Comparison of ENCODE assay signal across 13 cellular contexts in genomic region chrX:134158821-134159512, GRCh38.
DNase-seq lines count a peak whose midpoint lies in the region; FAIRE-seq and TF ChIP-seq lines count a peak whose summit lies in the region.
"Had no signal": no experiment of that assay in that cellular context is flagged by ENCODE, and none has a peak within 500 bp of the region (broad histone marks: within the 10 kb centered on the region; RNA-seq: fewer than 3 reads in every experiment).

No MANE protein-coding gene starts in this region.

- no peaks in the 10 kb centered on the region for H3K79me2 ChIP-seq in hepatocyte

- H4K20me1 ChIP-seq in hepatocyte (ENCODE audit: insufficient read depth, poor library complexity, severe bottlenecking) = no peaks in the 10 kb centered on the region
- H4K20me1 ChIP-seq: BLaER1 treated with 17β-estradiol and CSF1 and Interleukin-3, amounts not matched to agents 10 nM and 100 nM had no signal

- H3K9me3 Mint-ChIP-seq in activated CD4-positive, alpha-beta T cell treated with anti-CD3 and anti-CD28 coated beads, Interleukin-2, amount 10 ng/mL, durations not matched to agents 24 days and 14 days = no peaks in the 10 kb centered on the region
- no peaks in the 10 kb centered on the region for H3K9me3 Mint-ChIP-seq in activated CD4-positive, alpha-beta memory T cell treated with anti-CD3 and anti-CD28 coated beads, Interleukin-2, amount 10 ng/mL, durations not matched to agents 7 days and 5 days
- no peaks in the 10 kb centered on the region for H3K9me3 Mint-ChIP-seq in nephron progenitor cell

- POLR2A ChIA-PET in activated CD4-positive, alpha-beta memory T cell treated with anti-CD3 and anti-CD28 coated beads, Interleukin-2, amount 10 ng/mL, durations not matched to agents 7 days and 5 days (lab: Charles Lee) = interaction anchor here (1.1 kb wide), 1 partner anchor 28 kb away, joined by 3 read pairs; no protein-coding TSS in a partner anchor

- intact Hi-C loops in activated CD4-positive, alpha-beta T cell treated with anti-CD3 and anti-CD28 coated beads, Interleukin-2, amount 10 ng/mL, durations not matched to agents 24 days and 14 days (cut with micrococcal nuclease) = loop anchor here (1.0 to 10.0 kb wide), 3 partner anchors 13 to 134 kb away; no protein-coding TSS in a partner anchor

- CTCF ChIA-PET in activated CD4-positive, alpha-beta memory T cell treated with anti-CD3 and anti-CD28 coated beads, Interleukin-2, amount 10 ng/mL, durations not matched to agents 7 days and 5 days (lab: Charles Lee) = interaction anchor here (1.3 kb wide), 1 partner anchor 15 kb away, joined by 4 read pairs; no protein-coding TSS in a partner anchor

- no peak for TF ChIP-seq CTCF in nephron progenitor cell (IDR thresholded peaks at IDR 0.05)
- no peak for TF ChIP-seq CTCF in hepatocyte (IDR thresholded peaks at IDR 0.05; ENCODE audit: poor library complexity)

- no peak overlapping the region for H3K27ac ChIP-seq in hepatocyte
- H3K27ac ChIP-seq: BLaER1 treated with 17β-estradiol and CSF1 and Interleukin-3, amounts not matched to agents 10 nM and 100 nM; GM23248 had no signal

- H3K4me3 ChIP-seq in hepatocyte = no peak overlapping the region
- H3K4me3 ChIP-seq: BLaER1 treated with 17β-estradiol and CSF1 and Interleukin-3, amounts not matched to agents 10 nM and 100 nM; GM23248 had no signal

- no peak overlapping the region for H3K4me3 Mint-ChIP-seq in activated CD4-positive, alpha-beta T cell treated with anti-CD3 and anti-CD28 coated beads, Interleukin-2, amount 10 ng/mL, durations not matched to agents 24 days and 14 days
- H3K4me3 Mint-ChIP-seq in activated CD4-positive, alpha-beta memory T cell treated with anti-CD3 and anti-CD28 coated beads, Interleukin-2, amount 10 ng/mL, durations not matched to agents 7 days and 5 days = no peak overlapping the region
- H3K4me3 Mint-ChIP-seq in nephron progenitor cell = no peak overlapping the region

- H3K4me1 ChIP-seq in hepatocyte (ENCODE audit: insufficient read depth) = no peaks in the 10 kb centered on the region
- H3K4me1 ChIP-seq: BLaER1 treated with 17β-estradiol and CSF1 and Interleukin-3, amounts not matched to agents 10 nM and 100 nM had no signal

- no peak overlapping the region for H3K4me2 ChIP-seq in hepatocyte
- H3K4me2 ChIP-seq: BLaER1 treated with 17β-estradiol and CSF1 and Interleukin-3, amounts not matched to agents 10 nM and 100 nM had no signal

- no peaks in the 10 kb centered on the region for H3K36me3 Mint-ChIP-seq in activated CD4-positive, alpha-beta T cell treated with anti-CD3 and anti-CD28 coated beads, Interleukin-2, amount 10 ng/mL, durations not matched to agents 24 days and 14 days (ENCODE audit: low read depth)
- H3K36me3 Mint-ChIP-seq in activated CD4-positive, alpha-beta memory T cell treated with anti-CD3 and anti-CD28 coated beads, Interleukin-2, amount 10 ng/mL, durations not matched to agents 7 days and 5 days (ENCODE audit: low read depth) = no peaks in the 10 kb centered on the region
- H3K36me3 Mint-ChIP-seq in nephron progenitor cell (ENCODE audit: low read depth) = no peaks in the 10 kb centered on the region

- H3K4me1 Mint-ChIP-seq in activated CD4-positive, alpha-beta T cell treated with anti-CD3 and anti-CD28 coated beads, Interleukin-2, amount 10 ng/mL, durations not matched to agents 24 days and 14 days = peaks cover 23% of the 10 kb centered on the region
- peaks cover 15% of the 10 kb centered on the region for H3K4me1 Mint-ChIP-seq in activated CD4-positive, alpha-beta memory T cell treated with anti-CD3 and anti-CD28 coated beads, Interleukin-2, amount 10 ng/mL, durations not matched to agents 7 days and 5 days
- no peaks in the 10 kb centered on the region for H3K4me1 Mint-ChIP-seq in nephron progenitor cell

- 85% methylated on average over 5 of the region's 5 CpGs for WGBS in hepatocyte (ENCODE audit: low lambda C conversion rate, missing lambda C conversion rate)

- no peak overlapping the region for H2AFZ ChIP-seq in hepatocyte
- H2AFZ ChIP-seq: GM23248 had no signal

- H3K36me3 ChIP-seq in hepatocyte (replicated peaks; ENCODE audit: insufficient read depth, low read depth) = no peaks in the 10 kb centered on the region
- H3K36me3 ChIP-seq: BLaER1 treated with 17β-estradiol and CSF1 and Interleukin-3, amounts not matched to agents 10 nM and 100 nM had no signal

- no peaks in the 10 kb centered on the region for H3K9me3 ChIP-seq in hepatocyte (ENCODE audit: low read depth)
- H3K9me3 ChIP-seq: BLaER1 treated with 17β-estradiol and CSF1 and Interleukin-3, amounts not matched to agents 10 nM and 100 nM had no signal

- no peaks in the 10 kb centered on the region for H3K27me3 Mint-ChIP-seq in activated CD4-positive, alpha-beta T cell treated with anti-CD3 and anti-CD28 coated beads, Interleukin-2, amount 10 ng/mL, durations not matched to agents 24 days and 14 days
- no peaks in the 10 kb centered on the region for H3K27me3 Mint-ChIP-seq in activated CD4-positive, alpha-beta memory T cell treated with anti-CD3 and anti-CD28 coated beads, Interleukin-2, amount 10 ng/mL, durations not matched to agents 7 days and 5 days
- no peaks in the 10 kb centered on the region for H3K27me3 Mint-ChIP-seq in nephron progenitor cell (ENCODE audit: low read depth, poor library complexity)

- no peaks in the 10 kb centered on the region for H3K27me3 ChIP-seq in hepatocyte

- peak overlapping the region; percentile 83 for H3K27ac Mint-ChIP-seq in activated CD4-positive, alpha-beta T cell treated with anti-CD3 and anti-CD28 coated beads, Interleukin-2, amount 10 ng/mL, durations not matched to agents 24 days and 14 days
- H3K27ac Mint-ChIP-seq in activated CD4-positive, alpha-beta memory T cell treated with anti-CD3 and anti-CD28 coated beads, Interleukin-2, amount 10 ng/mL, durations not matched to agents 7 days and 5 days = peak overlapping the region; percentile 44
- peak overlapping the region; percentile 44 for H3K27ac Mint-ChIP-seq in nephron progenitor cell

- H3K9me2 ChIP-seq in hepatocyte (replicated peaks; ENCODE audit: insufficient read depth) = no peaks in the 10 kb centered on the region

- DNase-seq in activated CD4-positive, alpha-beta T cell treated with anti-CD3 and anti-CD28 coated beads, Interleukin-2, amount 10 ng/mL, durations not matched to agents 24 days and 14 days = no peak
- DNase-seq in activated CD4-positive, alpha-beta T cell treated with anti-CD3 and anti-CD28 coated beads for 4 hours = no peak
- DNase-seq in GM19239 (ENCODE audit: insufficient read length, low spot score) (no peak), nephron progenitor cell (no peak), hepatocyte (ENCODE audit: low spot score) (no peak), EL (no peak), NCI-H187 (lab: John Stamatoyannopoulos, UW) (no peak)
- DNase-seq in activated CD4-positive, alpha-beta memory T cell treated with anti-CD3 and anti-CD28 coated beads, Interleukin-2, amount 10 ng/mL, durations not matched to agents 7 days and 5 days = no peak
- DNase-seq: GM23248, NCI-H1694, NCI-H345 had no signal

- FAIRE-seq in GM19239 (lab: Jason Lieb, UNC) = peak; percentile 74
- FAIRE-seq: HTR-8/SVneo had no signal
